ENCODE assay signal across 32 cellular contexts in the genomic region with DNA sequence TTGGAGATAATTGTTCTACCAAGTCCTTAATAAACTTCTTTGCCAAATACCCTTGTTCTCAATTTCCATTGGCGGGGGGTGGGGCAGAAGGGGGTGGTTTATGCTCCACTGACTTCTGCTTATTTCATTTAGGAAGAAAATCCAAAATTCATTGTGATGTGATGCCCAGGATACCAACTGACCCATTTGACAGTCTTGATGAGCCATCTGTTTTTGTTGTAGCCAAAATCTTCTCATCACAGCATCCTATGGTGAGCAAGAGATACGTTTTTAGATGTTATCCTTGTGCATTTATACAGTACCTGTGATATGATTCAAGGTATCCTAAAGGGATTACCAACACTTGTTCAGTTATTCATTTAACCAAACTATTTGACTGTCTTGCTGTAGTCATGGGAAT.
DNase-seq lines count a peak whose midpoint lies in the region; TF ChIP-seq lines count a peak whose summit lies in the region.
"Had no signal": no experiment of that assay in that cellular context is flagged by ENCODE, and none has a peak within 500 bp of the region (broad histone marks: within the 10 kb centered on the region; RNA-seq: fewer than 3 reads in every experiment).

No MANE protein-coding gene starts in this region.

- in situ Hi-C loops in G401 (cut with HindIII; ENCODE audit: low sequenced_read_pairs) = no loop called here

- no peaks in the 10 kb centered on the region; the same call in 1 of the 2 replicates for H3K9me3 ChIP-seq in OCI-LY3 (ENCODE audit: insufficient read depth, low read length)
- H3K9me3 ChIP-seq: A549, BE2C, BLaER1, Caco-2 had no signal

- 0 out of 2 replicates have a peak overlapping the region, but pooled peaks have one; percentile 12 for H2AFZ ChIP-seq in OCI-LY3 (ENCODE audit: low read depth, low read length)

- H3K36me3 ChIP-seq in OCI-LY3 (replicated peaks; ENCODE audit: low read depth, low read length) = no peaks in the 10 kb centered on the region
- H3K36me3 ChIP-seq: BE2C; BLaER1; BLaER1 treated with 17β-estradiol and CSF1 and Interleukin-3, amounts not matched to agents 10 nM and 100 nM had no signal

- no peak overlapping the region for H3K9ac ChIP-seq in OCI-LY3 (ENCODE audit: low read length)
- H3K9ac ChIP-seq: BLaER1; BLaER1 treated with 17β-estradiol and CSF1 and Interleukin-3, amounts not matched to agents 10 nM and 100 nM had no signal

- H3K4me2 ChIP-seq in OCI-LY3 (ENCODE audit: low read length) = no peak overlapping the region
- H3K4me2 ChIP-seq: A549; BLaER1; BLaER1 treated with 17β-estradiol and CSF1 and Interleukin-3, amounts not matched to agents 10 nM and 100 nM had no signal

- no peak overlapping the region for H3K27ac ChIP-seq in OCI-LY3 (ENCODE audit: low read length)
- H3K27ac ChIP-seq: 22Rv1; A549; BLaER1; BLaER1 treated with 17β-estradiol and CSF1 and Interleukin-3, amounts not matched to agents 10 nM and 100 nM; C4-2B had no signal

- H3K4me1 ChIP-seq in OCI-LY3 (ENCODE audit: low read length) = no peaks in the 10 kb centered on the region
- H3K4me1 ChIP-seq: A549, BE2C, BLaER1, Caco-2 had no signal

- H3K27me3 ChIP-seq in OCI-LY3 (ENCODE audit: low read depth, low read length) = no peaks in the 10 kb centered on the region
- H3K27me3 ChIP-seq: BE2C; BLaER1; BLaER1 treated with 17β-estradiol and CSF1 and Interleukin-3, amounts not matched to agents 10 nM and 100 nM had no signal

- TF ChIP-seq CTCF in OCI-LY3 (IDR thresholded peaks at IDR 0.05; ENCODE audit: low read depth, low read length) = no peak

- no peak overlapping the region for H3K4me3 ChIP-seq in OCI-LY3 (ENCODE audit: low read length)
- H3K4me3 ChIP-seq: A549; BLaER1; BLaER1 treated with 17β-estradiol and CSF1 and Interleukin-3, amounts not matched to agents 10 nM and 100 nM had no signal

- peak; percentile 76 for DNase-seq in G401 (ENCODE audit: low spot score)
- peak; percentile 71 for DNase-seq in cerebellar cortex (ENCODE audit: low spot score)
- peak; percentile 25 for DNase-seq in cerebellum (ENCODE audit: low spot score)
- no peak for DNase-seq in KG1 (lab: John Stamatoyannopoulos, UW)
- no peak for DNase-seq in GDM1 (lab: John Stamatoyannopoulos, UW)
- DNase-seq in epidermal melanocyte (ENCODE audit: insufficient read length, low spot score) = no peak
- DNase-seq in midbrain (lab: John Stamatoyannopoulos, UW) = no peak
- DNase-seq: 8988T; ACHN; AML-193; BE2C; Caco-2; Calu3; CD4-positive, alpha-beta memory T cell; CD4-positive, alpha-beta T cell; CD4-positive, CD25-positive, alpha-beta regulatory T cell; CD8-positive, alpha-beta memory T cell; CD8-positive, alpha-beta T cell; COR-L47; DMS 273 treated with DMSO at 0.1 percent for 48 hours; DMS153; DMS53; DMS79; DMS79 treated with DMSO at 0.1 percent for 48 hours; DND-41; EL had no signal

- no peaks in the 10 kb centered on the region for H4K20me1 ChIP-seq in OCI-LY3 (ENCODE audit: insufficient read depth, low read length)
- H4K20me1 ChIP-seq: BLaER1; BLaER1 treated with 17β-estradiol and CSF1 and Interleukin-3, amounts not matched to agents 10 nM and 100 nM had no signal

- no peaks in the 10 kb centered on the region for H3K79me2 ChIP-seq in OCI-LY3 (ENCODE audit: low read length)

Comparison
In these comparisons a context has a peak if more than half of its experiments do, and no peak if none do; other contexts are left out.
1. DNase-seq: peak in G401 (single experiment), cerebellar cortex (single experiment) and cerebellum (single experiment); none in KG1 (single experiment), GDM1 (single experiment), epidermal melanocyte (single experiment) and midbrain (single experiment).